23 cellular contexts compared by ENCODE assay signal in genomic region chr2:238554468-238555184, GRCh38.
"Had no signal": no experiment of that assay in that cellular context is flagged by ENCODE, and none has a peak within 500 bp of the region (broad histone marks: within the 10 kb centered on the region; RNA-seq: fewer than 3 reads in every experiment).

No MANE protein-coding gene starts in this region.

- H3K27me3 ChIP-seq: ovary, right atrium auricular region, upper lobe of left lung had no signal

- H3K27me3 Mint-ChIP-seq: activated CD4-positive, alpha-beta T cell treated with anti-CD3 and anti-CD28 coated beads, Interleukin-2, amount 10 ng/mL, durations not matched to agents 7 days and 5 days; brain had no signal

- DNase-seq: activated CD4-positive, alpha-beta T cell treated with anti-CD3 and anti-CD28 coated beads, Interleukin-2, amount 10 ng/mL, durations not matched to agents 7 days and 5 days; activated CD4-positive, CD25-positive, alpha-beta regulatory T cell treated with anti-CD3 and anti-CD28 coated beads, Interleukin-2, amount 50 U/mL, for 72 hours; activated CD8-positive, alpha-beta T cell treated with anti-CD3 and anti-CD28 coated beads for 36 hours; activated T-cell treated with anti-CD3 and anti-CD28 coated beads, Interleukin-2, amount 50 U/mL, for 1 hour; aorta; heart left ventricle; naive B cell; ovary; spleen; stimulated activated CD4-positive, alpha-beta T cell treated with anti-CD3 and anti-CD28 coated beads, Interleukin-4, amount 100 ng/mL, for 1 hour; stimulated activated naive CD4-positive, alpha-beta T cell; upper lobe of left lung had no signal

- H3K36me3 ChIP-seq: heart left ventricle, ovary, prostate gland, right atrium auricular region, spleen, thoracic aorta, upper lobe of left lung had no signal

- H3K27ac Mint-ChIP-seq: activated CD4-positive, alpha-beta T cell treated with anti-CD3 and anti-CD28 coated beads, Interleukin-2, amount 10 ng/mL, durations not matched to agents 7 days and 5 days; activated CD8-positive, alpha-beta T cell treated with anti-CD3 and anti-CD28 coated beads for 36 hours; activated naive CD4-positive, alpha-beta T cell treated with anti-CD3 and anti-CD28 coated beads, Interleukin-2, amount 50 U/mL, for 72 hours; activated T-helper 17 cell treated with anti-CD3 and anti-CD28 coated beads, Interleukin-2, amount 50 U/mL, for 72 hours; brain; naive B cell; T-helper 2 cell treated with Interferon-gamma antibody and Interleukin-4, amounts not matched to agents 5 μg/mL and 100 μg/mL, for 36 hours had no signal

- H3K36me3 Mint-ChIP-seq: brain had no signal

- H3K4me3 ChIP-seq: heart left ventricle, ovary, prostate gland, right atrium auricular region, spleen, thoracic aorta, upper lobe of left lung had no signal

- ATAC-seq: activated CD8-positive, alpha-beta T cell treated with anti-CD3 and anti-CD28 coated beads for 36 hours; activated naive CD4-positive, alpha-beta T cell treated with anti-CD3 and anti-CD28 coated beads, Interleukin-2, amount 50 U/mL, for 72 hours; activated T-helper 17 cell treated with anti-CD3 and anti-CD28 coated beads, Interleukin-2, amount 50 U/mL, for 72 hours; heart left ventricle had no signal

- H3K4me1 ChIP-seq: prostate gland, right atrium auricular region, spleen had no signal

- H3K4me3 Mint-ChIP-seq: activated CD4-positive, alpha-beta T cell treated with anti-CD3 and anti-CD28 coated beads, Interleukin-2, amount 10 ng/mL, durations not matched to agents 7 days and 5 days; activated CD8-positive, alpha-beta T cell treated with anti-CD3 and anti-CD28 coated beads for 36 hours; activated T-helper 17 cell treated with anti-CD3 and anti-CD28 coated beads, Interleukin-2, amount 50 U/mL, for 72 hours; brain; neural crest cell; T-helper 2 cell treated with Interferon-gamma antibody and Interleukin-4, amounts not matched to agents 5 μg/mL and 100 μg/mL, for 36 hours had no signal

- H3K9me3 Mint-ChIP-seq: neural crest cell; T-helper 2 cell treated with Interferon-gamma antibody and Interleukin-4, amounts not matched to agents 5 μg/mL and 100 μg/mL, for 36 hours had no signal

- H3K9me3 ChIP-seq: ovary, prostate gland had no signal

- FAIRE-seq: endometrium, islet of Langerhans had no signal

- H3K27ac ChIP-seq: heart left ventricle, ovary, prostate gland, right atrium auricular region, spleen, thoracic aorta, upper lobe of left lung, VCaP had no signal

- H3K4me1 Mint-ChIP-seq: activated CD4-positive, alpha-beta T cell treated with anti-CD3 and anti-CD28 coated beads, Interleukin-2, amount 10 ng/mL, durations not matched to agents 7 days and 5 days; activated T-helper 17 cell treated with anti-CD3 and anti-CD28 coated beads, Interleukin-2, amount 50 U/mL, for 72 hours; brain; naive B cell; neural crest cell had no signal
